8 cellular contexts compared by ENCODE assay signal in genomic region chrX:53082773-53083616, GRCh38. TPM values are rescaled to one million over a fixed set of nuclear protein-coding genes. Genes with fewer than 3 reads are reported as not detected.
A peak's percentile ranks its signal among the peaks of the same experiment; 100 is the strongest.
DNase-seq lines count a peak whose midpoint lies in the region; ATAC-seq and TF ChIP-seq lines count a peak whose summit lies in the region.

No MANE protein-coding gene starts in this region.

- ATAC-seq in naive B cell (ENCODE audit: low read depth in 2 of 2) (no peak), HG03139 (IDR thresholded peaks at IDR 0.05; ENCODE audit: unreplicated experiment) (no peak), GM21619 (IDR thresholded peaks at IDR 0.05; ENCODE audit: unreplicated experiment) (no peak)

- H3K27me3 Mint-ChIP-seq in IgD-negative memory B cell = no peaks in the 10 kb centered on the region
- no peaks in the 10 kb centered on the region for H3K27me3 Mint-ChIP-seq in chondrocyte (ENCODE audit: low read depth)
- peaks cover 0 to 26% (median 0%) of the 10 kb centered on the region in 3 donors for H3K27me3 Mint-ChIP-seq in naive B cell

- no peak for TF ChIP-seq CTCF in AG04450 (IDR thresholded peaks at IDR 0.05; ENCODE audit: low read depth, low read length)
- TF ChIP-seq CTCF in chondrocyte (IDR thresholded peaks at IDR 0.05) = no peak

- no peak overlapping the region for H3K27ac ChIP-seq in AG04450 (ENCODE audit: low read depth, low read length)

- H3K36me3 Mint-ChIP-seq in IgD-negative memory B cell (no peaks in the 10 kb centered on the region), chondrocyte (ENCODE audit: low read depth) (peaks cover 11% of the 10 kb centered on the region), naive B cell (peaks cover 0 to 17% of the 10 kb centered on the region in 2 donors)

- H3K27me3 ChIP-seq in AG04450 (ENCODE audit: control insufficient read depth, insufficient read depth, low read length) = no peaks in the 10 kb centered on the region

- peak overlapping the region; percentile 83 to 98 (median 88) for H3K27ac Mint-ChIP-seq in IgD-negative memory B cell
- H3K27ac Mint-ChIP-seq in chondrocyte (ENCODE audit: unreplicated experiment) = peak overlapping the region; percentile 82
- H3K27ac Mint-ChIP-seq in naive B cell = peak overlapping the region; percentile 45 to 99 (median 90)

- peaks cover 0 to 19% (median 17%) of the 10 kb centered on the region in 3 donors for H3K4me1 Mint-ChIP-seq in IgD-negative memory B cell
- peaks cover 45% of the 10 kb centered on the region for H3K4me1 Mint-ChIP-seq in chondrocyte (ENCODE audit: low read depth)
- peaks cover 31 to 43% (median 35%) of the 10 kb centered on the region in 3 donors for H3K4me1 Mint-ChIP-seq in naive B cell

- H3K4me3 ChIP-seq in AG04450 (ENCODE audit: low read depth, low read length) = peak overlapping the region; percentile 77

- DNase-seq in AG04450 (ENCODE audit: low read depth, low spot score) (no peak), chondrocyte (ENCODE audit: low spot score) (no peak), naive B cell (no peak), NCI-H226 (no peak), NCI-H345 (lab: John Stamatoyannopoulos, UW) (no peak)

- POLR2A ChIA-PET in AG04450 (lab: Yijun Ruan, JAX) = interaction anchor here (1.2 to 1.3 kb wide), 6 partner anchors 10 to 601 kb away, joined by 3 to 12 read pairs (median 4); partner anchors contain the start of genes GPR173 and KANTR

- no peaks in the 10 kb centered on the region for H3K9me3 ChIP-seq in AG04450 (ENCODE audit: control insufficient read depth, insufficient read depth, low read length)

- CTCF ChIA-PET in AG04450 (lab: Charles Lee) = no interaction called here

- H3K4me3 Mint-ChIP-seq in IgD-negative memory B cell (peak overlapping the region; percentile 86 to 97 (median 90)), chondrocyte (ENCODE audit: unreplicated experiment) (peak overlapping the region; percentile 83), naive B cell (peak overlapping the region; percentile 84 to 96 (median 94))

- H3K9me3 Mint-ChIP-seq in IgD-negative memory B cell (no peaks in the 10 kb centered on the region), chondrocyte (ENCODE audit: low read depth) (peaks cover 7% of the 10 kb centered on the region), naive B cell (no peaks in the 10 kb centered on the region)

RNA-seq across cellular contexts. Expression of gene TSPYL2, which starts 0.8 kb away (rescaled TPM):
- polyA plus RNA-seq in AG04450 (2011; rRNA removed) = 35.8 and 39.3 TPM in 2 replicates
- polyA minus RNA-seq in AG04450 (2011; rRNA and poly(A)+ RNA removed) = 15.8 and 17.0 TPM in 2 replicates
- polyA plus RNA-seq in IgD-negative memory B cell = 19.3 TPM
- 25.9 to 42.5 TPM (median 29.8 TPM) in 3 replicates for total RNA-seq in chondrocyte
- 10 to 100 TPM; 10.9 to 24.0 (median 14.5) TPM for polyA plus RNA-seq in naive B cell (ENCODE audit: low read depth in 6 of 6)

RNA-seq across cellular contexts. Expression of gene KANTR, which starts 10.9 kb away (rescaled TPM):
- polyA plus RNA-seq in AG04450 (2011; rRNA removed) = 3.2 and 3.8 TPM in 2 replicates
- 16.0 and 21.7 TPM in 2 replicates for polyA minus RNA-seq in AG04450 (2011; rRNA and poly(A)+ RNA removed)
- polyA plus RNA-seq in IgD-negative memory B cell = 1.9 TPM
- 5.8 to 12.7 TPM (median 6.6 TPM) in 3 replicates for total RNA-seq in chondrocyte
- polyA plus RNA-seq in naive B cell (ENCODE audit: low read depth in 6 of 6) = 1 to 10 TPM in 5 of 6 donors, not detected in 1; 1.2 to 3.8 (median 2.2) TPM

RNA-seq across cellular contexts. Expression of gene GPR173, which starts 34.4 kb away (rescaled TPM):
- polyA plus RNA-seq in AG04450 (2011; rRNA removed) (3.8 and 5.2 TPM in 2 replicates), IgD-negative memory B cell (not detected), naive B cell (ENCODE audit: low read depth in 6 of 6) (not detected)
- polyA minus RNA-seq in AG04450 (2011; rRNA and poly(A)+ RNA removed) = 3.3 and 3.5 TPM in 2 replicates
- 7.9 to 18.2 TPM (median 8.5 TPM) in 3 replicates for total RNA-seq in chondrocyte
